ENCODE assay signal across 8 cellular contexts in genomic region chr1:200738348-200738732, GRCh38. TPM values are rescaled to one million over a fixed set of nuclear protein-coding genes. Genes with fewer than 3 reads are reported as not detected.
A peak's percentile ranks its signal among the peaks of the same experiment; 100 is the strongest.
DNase-seq lines count a peak whose midpoint lies in the region; ATAC-seq, FAIRE-seq and TF ChIP-seq lines count a peak whose summit lies in the region.

No MANE protein-coding gene starts in this region.

- peak overlapping the region; percentile 99 for H3K4me2 ChIP-seq in astrocyte (ENCODE audit: low read length)

- H3K4me3 Mint-ChIP-seq in astrocyte (ENCODE audit: unreplicated experiment): peak overlapping the region; percentile 87

- H3K27ac ChIP-seq in right atrium auricular region (peak overlapping the region; percentile 99 to 100), astrocyte (ENCODE audit: low read depth, low read length) (peak overlapping the region; percentile 71), lung (ENCODE audit: low read depth in 1 of 2, low read length in 1 of 2) (peak overlapping the region; percentile 59 to 74), vagina (peak overlapping the region; percentile 98)

- H3K4me3 ChIP-seq in right atrium auricular region (peak overlapping the region; percentile 86 to 96), astrocyte (ENCODE audit: insufficient read depth, low read depth, low read length) (peak overlapping the region; percentile 62), lung (no peak overlapping the region), vagina (peak overlapping the region; percentile 57 to 92)

- 6 to 11% methylated on average over 8 of the region's 8 CpGs for WGBS in lung, 2 donors

- H3K36me3 Mint-ChIP-seq in astrocyte (ENCODE audit: low read depth, unreplicated experiment): no peaks in the 10 kb centered on the region

- FAIRE-seq in astrocyte (lab: Jason Lieb, UNC): no peak

- no peak for TF ChIP-seq CTCF in right atrium auricular region (IDR thresholded peaks at IDR 0.05)
- TF ChIP-seq CTCF in astrocyte (IDR thresholded peaks at IDR 0.05; ENCODE audit: insufficient read depth, low read depth, low read length): no peak
- no peak for TF ChIP-seq CTCF in lung (IDR thresholded peaks at IDR 0.05; ENCODE audit: control extremely low read depth, extremely low read depth)
- no peak for TF ChIP-seq CTCF in vagina (IDR thresholded peaks at IDR 0.05)

- H3K27me3 ChIP-seq in right atrium auricular region: no peaks in the 10 kb centered on the region
- no peaks in the 10 kb centered on the region for H3K27me3 ChIP-seq in astrocyte (ENCODE audit: insufficient read depth, low read length)
- no peaks in the 10 kb centered on the region for H3K27me3 ChIP-seq in lung (ENCODE audit: control insufficient read depth, insufficient read depth)
- no peaks in the 10 kb centered on the region for H3K27me3 ChIP-seq in vagina

- H3K4me1 ChIP-seq in right atrium auricular region (peaks cover 0 to 28% of the 10 kb centered on the region in 2 donors), astrocyte (ENCODE audit: insufficient read depth, low read length) (peaks cover 12% of the 10 kb centered on the region), lung (ENCODE audit: control insufficient read depth in 2 of 2, insufficient read depth in 2 of 2, low read length in 2 of 2) (peaks cover 0 to 9% of the 10 kb centered on the region in 2 donors), vagina (peaks cover 35% of the 10 kb centered on the region)

- no peaks in the 10 kb centered on the region for H3K27me3 Mint-ChIP-seq in astrocyte (ENCODE audit: low read depth, unreplicated experiment)

- H2AFZ ChIP-seq in astrocyte (ENCODE audit: low read depth, low read length): peak overlapping the region; percentile 96

- no peak for TF ChIP-seq POLR2A in vagina (IDR thresholded peaks at IDR 0.05)

- H3K9ac ChIP-seq in astrocyte (ENCODE audit: low read length): peak overlapping the region; percentile 80

- H3K4me1 Mint-ChIP-seq in astrocyte (ENCODE audit: low read depth, unreplicated experiment): peaks cover 14% of the 10 kb centered on the region

- ATAC-seq in left ventricle myocardium superior: no peak
- no peak for ATAC-seq in lung (ENCODE audit: insufficient read depth, low FRiP score)
- no peak for ATAC-seq in GM19035 (IDR thresholded peaks at IDR 0.05; ENCODE audit: unreplicated experiment)

- H4K20me1 ChIP-seq in astrocyte (ENCODE audit: insufficient read depth, low read length): peaks cover 34% of the 10 kb centered on the region

- H3K79me2 ChIP-seq in astrocyte (ENCODE audit: insufficient read depth, low read length): peaks cover 39% of the 10 kb centered on the region

- H3K9me3 Mint-ChIP-seq in astrocyte (ENCODE audit: unreplicated experiment): no peaks in the 10 kb centered on the region

- H3K27ac Mint-ChIP-seq in astrocyte (ENCODE audit: unreplicated experiment): peak overlapping the region; percentile 87

- DNase-seq in right atrium auricular region (ENCODE audit: low spot score) (no peak), left ventricle myocardium superior (no peak), astrocyte (ENCODE audit: low read depth) (peak; percentile 84), lung (ENCODE audit: low spot score) (no peak), vagina (ENCODE audit: extremely low spot score in 2 of 2) (no peak), SKM-1 (lab: John Stamatoyannopoulos, UW; ENCODE audit: unreplicated experiment) (no peak), HCEC 1CT (no peak)

- H3K36me3 ChIP-seq in right atrium auricular region: no peaks in the 10 kb centered on the region
- H3K36me3 ChIP-seq in astrocyte (ENCODE audit: insufficient read depth, low read length): no peaks in the 10 kb centered on the region
- H3K36me3 ChIP-seq in lung (ENCODE audit: control insufficient read depth in 2 of 2, insufficient read depth in 2 of 2, low read length in 2 of 2): no peaks in the 10 kb centered on the region
- no peaks in the 10 kb centered on the region for H3K36me3 ChIP-seq in vagina

- intact Hi-C loops in left ventricle myocardium superior (cut with micrococcal nuclease) (no loop called here), vagina (cut with DNase I) (loop anchor here (2.0 kb wide), 1 partner anchor 68 kb away; no protein-coding TSS in a partner anchor)

- H3K9me3 ChIP-seq in right atrium auricular region: no peaks in the 10 kb centered on the region
- H3K9me3 ChIP-seq in astrocyte (ENCODE audit: insufficient read depth, low read depth, low read length): no peaks in the 10 kb centered on the region
- H3K9me3 ChIP-seq in lung (ENCODE audit: control insufficient read depth in 2 of 2, insufficient read depth in 1 of 2, low read length in 1 of 2): no peaks in the 10 kb centered on the region
- H3K9me3 ChIP-seq in vagina: no peaks in the 10 kb centered on the region

RNA-seq across cellular contexts. Expression of gene CAMSAP2, which starts 0.4 kb away (rescaled TPM):
- total RNA-seq in right atrium auricular region: 10 to 100 TPM; 34.6 to 36.4 TPM
- 42.1 TPM for total RNA-seq in left ventricle myocardium superior
- total RNA-seq in astrocyte: 45.6 and 49.4 TPM in 2 replicates
- 10 to 100 TPM; 25.0 to 51.8 TPM for total RNA-seq in lung
- polyA plus RNA-seq in lung: 1 to 10 TPM; 8.0 to 8.3 TPM
- total RNA-seq in vagina: 30.0 TPM
